Comparison of ENCODE assay signal across 11 cellular contexts in genomic region chr1:16074217-16074616, GRCh38. TPM values are rescaled to one million over a fixed set of nuclear protein-coding genes. Genes with fewer than 3 reads are reported as not detected.
A peak's percentile ranks its signal among the peaks of the same experiment; 100 is the strongest.
DNase-seq lines count a peak whose midpoint lies in the region; ATAC-seq, FAIRE-seq and TF ChIP-seq lines count a peak whose summit lies in the region.
"Had no signal": no experiment of that assay in that cellular context is flagged by ENCODE, and none has a peak within 500 bp of the region (broad histone marks: within the 10 kb centered on the region; RNA-seq: fewer than 3 reads in every experiment).

No MANE protein-coding gene starts in this region.

- no peaks in the 10 kb centered on the region for H3K36me3 Mint-ChIP-seq in activated T-helper 1 cell treated with anti-CD3 and anti-CD28 coated beads, Interleukin-12 subunit alpha, Interleukin-12 subunit beta, Interleukin-2, Interleukin-4 antibody, amounts not matched to agents 30 ng/mL and 10 ng/mL and 1 ng/mL, durations not matched to agents 14 hours and 24 hours and 36 hours (ENCODE audit: low read depth)

- H3K27me3 ChIP-seq in mesenchymal stem cell (ENCODE audit: control insufficient read depth in 1 of 2, insufficient read depth in 1 of 2, low read length in 2 of 2) (peaks cover 0 to 4% of the 10 kb centered on the region in 2 experiments), uterus (no peaks in the 10 kb centered on the region)

- H3K14ac ChIP-seq in mesenchymal stem cell (ENCODE audit: low read length in 2 of 2) = peak overlapping the region in 1 of 2 experiments; percentile 36

- H3K27ac ChIP-seq in A549 (peak overlapping the region; percentile 95 to 100), mesenchymal stem cell (ENCODE audit: low read length, poor library complexity, severe bottlenecking) (no peak overlapping the region), uterus (peak overlapping the region in 1 of 2 donors; percentile 11)
- H3K27ac ChIP-seq: neutrophil had no signal

- no peak for TF ChIP-seq RAD21 in A549 (conservative IDR thresholded peaks at IDR 0.05 in 1 of 2, IDR thresholded peaks at IDR 0.05 in 1 of 2)

- H3K79me1 ChIP-seq in mesenchymal stem cell (replicated peaks; ENCODE audit: low read length, poor library complexity, severe bottlenecking) = no peaks in the 10 kb centered on the region

- POLR2A ChIA-PET in A549 (lab: Yijun Ruan, JAX) = no interaction called here

- no peak for TF ChIP-seq CTCF in A549 (IDR thresholded peaks at IDR 0.05)
- no peak for TF ChIP-seq CTCF in uterus (IDR thresholded peaks at IDR 0.05)

- DNase-seq in A549 (ENCODE audit: low read depth in 1 of 2, low spot score in 1 of 2) = no peak
- DNase-seq in GM12891 (ENCODE audit: insufficient read length, low spot score) = no peak
- no peak for DNase-seq in activated T-helper 1 cell treated with anti-CD3 and anti-CD28 coated beads, Interleukin-12 subunit alpha, Interleukin-12 subunit beta, Interleukin-2, Interleukin-4 antibody, amounts not matched to agents 30 ng/mL and 10 ng/mL and 1 ng/mL, durations not matched to agents 14 hours and 24 hours and 36 hours (ENCODE audit: low spot score)
- no peak for DNase-seq in mesenchymal stem cell
- DNase-seq in GM03348 (ENCODE audit: low spot score) = no peak
- DNase-seq in kidney tubule cell (ENCODE audit: low spot score) = no peak
- DNase-seq in uterus = no peak
- no peak for DNase-seq in NCI-H510A (lab: John Stamatoyannopoulos, UW)
- DNase-seq: NCI-H2029 treated with DMSO at 0.1 percent for 48 hours had no signal

- no peaks in the 10 kb centered on the region for H3K9me3 ChIP-seq in A549
- H3K9me3 ChIP-seq in mesenchymal stem cell (ENCODE audit: control insufficient read depth, low read length) = no peaks in the 10 kb centered on the region
- H3K9me3 ChIP-seq in uterus = no peaks in the 10 kb centered on the region
- H3K9me3 ChIP-seq: neutrophil had no signal

- peak overlapping the region; percentile 72 for H3K4me3 Mint-ChIP-seq in activated T-helper 1 cell treated with anti-CD3 and anti-CD28 coated beads, Interleukin-12 subunit alpha, Interleukin-12 subunit beta, Interleukin-2, Interleukin-4 antibody, amounts not matched to agents 30 ng/mL and 10 ng/mL and 1 ng/mL, durations not matched to agents 14 hours and 24 hours and 36 hours

- H3K4me3 ChIP-seq in A549 (no peak overlapping the region), mesenchymal stem cell (ENCODE audit: insufficient read depth in 1 of 2, low read depth in 1 of 2, low read length in 2 of 2) (peak overlapping the region in 1 of 2 experiments; percentile 71), uterus (no peak overlapping the region)

- H3K18ac ChIP-seq in mesenchymal stem cell (ENCODE audit: low read depth in 1 of 2, low read length in 2 of 2) = peak overlapping the region in 1 of 2 experiments; percentile 34

- 90% methylated on average over 5 of the region's 5 CpGs for WGBS in A549 (ENCODE audit: missing lambda C conversion rate)
- 80% methylated on average over 5 of the region's 5 CpGs for WGBS in mesenchymal stem cell

- no peak overlapping the region for H2BK15ac ChIP-seq in mesenchymal stem cell (ENCODE audit: low read depth, poor library complexity, severe bottlenecking)

- no peak overlapping the region for H3K27ac Mint-ChIP-seq in activated T-helper 1 cell treated with anti-CD3 and anti-CD28 coated beads, Interleukin-12 subunit alpha, Interleukin-12 subunit beta, Interleukin-2, Interleukin-4 antibody, amounts not matched to agents 30 ng/mL and 10 ng/mL and 1 ng/mL, durations not matched to agents 14 hours and 24 hours and 36 hours

- H3K4me1 Mint-ChIP-seq in activated T-helper 1 cell treated with anti-CD3 and anti-CD28 coated beads, Interleukin-12 subunit alpha, Interleukin-12 subunit beta, Interleukin-2, Interleukin-4 antibody, amounts not matched to agents 30 ng/mL and 10 ng/mL and 1 ng/mL, durations not matched to agents 14 hours and 24 hours and 36 hours (ENCODE audit: low read depth) = peaks cover 31% of the 10 kb centered on the region

- H3K36me3 ChIP-seq in mesenchymal stem cell (ENCODE audit: control insufficient read depth in 1 of 2, insufficient read depth in 2 of 2, low read depth in 1 of 2, low read length in 2 of 2) = no peaks in the 10 kb centered on the region
- no peaks in the 10 kb centered on the region for H3K36me3 ChIP-seq in uterus
- H3K36me3 ChIP-seq: neutrophil had no signal

- H3K27me3 Mint-ChIP-seq in activated T-helper 1 cell treated with anti-CD3 and anti-CD28 coated beads, Interleukin-12 subunit alpha, Interleukin-12 subunit beta, Interleukin-2, Interleukin-4 antibody, amounts not matched to agents 30 ng/mL and 10 ng/mL and 1 ng/mL, durations not matched to agents 14 hours and 24 hours and 36 hours (ENCODE audit: insufficient read depth) = peaks cover 26% of the 10 kb centered on the region

- peak overlapping the region; percentile 97 for H3K4me2 ChIP-seq in A549
- no peak overlapping the region for H3K4me2 ChIP-seq in mesenchymal stem cell (ENCODE audit: low read length, poor library complexity, severe bottlenecking)

- H2AK5ac ChIP-seq in mesenchymal stem cell (ENCODE audit: low read length, severe bottlenecking) = peak overlapping the region; percentile 13

- FAIRE-seq in A549 (lab: Jason Lieb, UNC) (no peak), GM12891 (lab: Jason Lieb, UNC) (peak; percentile 87)
- FAIRE-seq: TTC549 had no signal

- TF ChIP-seq POLR2A in A549 (IDR thresholded peaks at IDR 0.05; ENCODE audit: low read length) (no peak), GM12891 (IDR thresholded peaks at IDR 0.05; ENCODE audit: low read depth, low read length) (no peak), uterus (IDR thresholded peaks at IDR 0.05) (no peak)

- H2BK12ac ChIP-seq in mesenchymal stem cell (ENCODE audit: low read length in 2 of 2) = peak overlapping the region in 1 of 2 experiments; percentile 34

- no peak overlapping the region for H2AFZ ChIP-seq in mesenchymal stem cell (ENCODE audit: low read depth, low read length)

- CTCF ChIA-PET in A549 (lab: Yijun Ruan, JAX) = interaction anchor here (0.7 to 12.5 kb wide), 15 partner anchors 8 to 169 kb away, joined by 3 to 222 read pairs (median 5); partner anchors contain the start of genes CLCNKB, EPHA2 and HSPB7

- H3K23ac ChIP-seq in mesenchymal stem cell (ENCODE audit: low read length in 2 of 2) = no peak overlapping the region

- intact Hi-C loops in activated T-helper 1 cell treated with anti-CD3 and anti-CD28 coated beads, Interleukin-12 subunit alpha, Interleukin-12 subunit beta, Interleukin-2, Interleukin-4 antibody, amounts not matched to agents 30 ng/mL and 10 ng/mL and 1 ng/mL, durations not matched to agents 14 hours and 24 hours and 36 hours (cut with micrococcal nuclease) = no loop called here
- intact Hi-C loops in uterus (cut with DNase I; ENCODE audit: low total_unique reads) = loop anchor here (5.0 to 10.0 kb wide), 2 partner anchors 52 to 171 kb away; partner anchors contain the start of gene CLCNKA

- no peak overlapping the region for H2BK120ac ChIP-seq in mesenchymal stem cell (ENCODE audit: low read depth, low read length)

- H3K9me3 Mint-ChIP-seq in activated T-helper 1 cell treated with anti-CD3 and anti-CD28 coated beads, Interleukin-12 subunit alpha, Interleukin-12 subunit beta, Interleukin-2, Interleukin-4 antibody, amounts not matched to agents 30 ng/mL and 10 ng/mL and 1 ng/mL, durations not matched to agents 14 hours and 24 hours and 36 hours = no peaks in the 10 kb centered on the region

- no peak overlapping the region for H3K9ac ChIP-seq in mesenchymal stem cell (ENCODE audit: low read length)

- no peak for ATAC-seq in A549

- no peak overlapping the region for H4K8ac ChIP-seq in mesenchymal stem cell (ENCODE audit: low read length)

- H3K4me1 ChIP-seq in A549 (peaks cover 56% of the 10 kb centered on the region), mesenchymal stem cell (ENCODE audit: control insufficient read depth, insufficient read depth, low read depth, low read length) (peaks cover 41% of the 10 kb centered on the region), uterus (peaks cover 4 to 11% of the 10 kb centered on the region in 2 donors)

- H4K91ac ChIP-seq in mesenchymal stem cell (ENCODE audit: low read length) = no peak overlapping the region

- no peak overlapping the region for H2BK5ac ChIP-seq in mesenchymal stem cell (ENCODE audit: low read depth, low read length, poor library complexity, severe bottlenecking)

- TF ChIP-seq EP300 in A549 (IDR thresholded peaks at IDR 0.05) = no peak

- no peak overlapping the region for H3K4ac ChIP-seq in mesenchymal stem cell (ENCODE audit: low read depth in 1 of 2, low read length in 2 of 2)

RNA-seq across cellular contexts. Expression of gene FAM131C, which starts 0.8 kb away (rescaled TPM):
- polyA plus RNA-seq in A549 (2011; rRNA removed) = 2.3 and 2.9 TPM in 2 replicates
- polyA plus RNA-seq in A549 (2012; cell fraction: cytosol; rRNA removed) = 6.0 and 9.1 TPM in 2 replicates
- polyA plus RNA-seq in A549 (2012; cell fraction: nucleus; rRNA removed) = 5.6 and 8.7 TPM in 2 replicates
- 5.9 to 6.7 TPM (median 6.3 TPM) in 3 replicates for polyA plus RNA-seq in A549 (2017; fragmentation: RNase III; extraction: RNeasy Plus Mini Kit Qiagen cat#74134 plus additional on column Dnase treatment)
- polyA minus RNA-seq in A549 (2011; rRNA and poly(A)+ RNA removed) = 6.3 and 8.5 TPM in 2 replicates
- polyA plus RNA-seq in GM12891 (2012; ENCODE audit: low read depth, missing spikeins) = not detected
- total RNA-seq in activated T-helper 1 cell treated with anti-CD3 and anti-CD28 coated beads, Interleukin-12 subunit alpha, Interleukin-12 subunit beta, Interleukin-2, Interleukin-4 antibody, amounts not matched to agents 30 ng/mL and 10 ng/mL and 1 ng/mL, durations not matched to agents 14 hours and 24 hours and 36 hours = 0.56 and 0.57 TPM in 2 replicates
- 0.37 TPM for polyA plus RNA-seq in mesenchymal stem cell (2013, experiment 1 of 2)
- polyA plus RNA-seq in mesenchymal stem cell (2013, experiment 2 of 2) = 0.44 TPM
- total RNA-seq in uterus = under 1 TPM in 2 of 4 donors, not detected in 2; 0.28 to 0.85 TPM

RNA-seq across cellular contexts. Expression of gene CLCNKB, which starts 30.6 kb away (rescaled TPM):
- polyA plus RNA-seq in A549 (2011; rRNA removed) (0.11 and 0.14 TPM in 2 replicates), A549 (2017; fragmentation: RNase III; extraction: RNeasy Plus Mini Kit Qiagen cat#74134 plus additional on column Dnase treatment) (0.07 to 0.18 TPM (median 0.08 TPM) in 3 replicates)
- polyA plus RNA-seq in A549 (2012; cell fraction: cytosol; rRNA removed) = 0.04 and 0.07 TPM in 2 replicates
- 0.39 and 0.41 TPM in 2 replicates for polyA plus RNA-seq in A549 (2012; cell fraction: nucleus; rRNA removed)
- not detected in 2 replicates for polyA minus RNA-seq in A549 (2011; rRNA and poly(A)+ RNA removed)
- polyA plus RNA-seq in GM12891 (2012; ENCODE audit: low read depth, missing spikeins) = not detected
- total RNA-seq in activated T-helper 1 cell treated with anti-CD3 and anti-CD28 coated beads, Interleukin-12 subunit alpha, Interleukin-12 subunit beta, Interleukin-2, Interleukin-4 antibody, amounts not matched to agents 30 ng/mL and 10 ng/mL and 1 ng/mL, durations not matched to agents 14 hours and 24 hours and 36 hours = not detected in 2 replicates
- 0.43 TPM for polyA plus RNA-seq in mesenchymal stem cell (2013, experiment 1 of 2)
- 0.32 TPM for polyA plus RNA-seq in mesenchymal stem cell (2013, experiment 2 of 2)
- 1 to 10 TPM in 2 of 4 donors, under 1 TPM in 1, not detected in 1; 0.41 to 1.9 (median 1.2) TPM for total RNA-seq in uterus

RNA-seq across cellular contexts. Expression of gene CLCNKA, which starts 52.4 kb away (rescaled TPM):
- not detected in 2 replicates for polyA plus RNA-seq in A549 (2011; rRNA removed)
- 0.01 TPM in 1 of 2 replicates, not detected in the other for polyA plus RNA-seq in A549 (2012; cell fraction: cytosol; rRNA removed)
- polyA plus RNA-seq in A549 (2012; cell fraction: nucleus; rRNA removed) = 0.12 and 0.26 TPM in 2 replicates
- 0.05 to 0.07 TPM (median 0.06 TPM) in 3 replicates for polyA plus RNA-seq in A549 (2017; fragmentation: RNase III; extraction: RNeasy Plus Mini Kit Qiagen cat#74134 plus additional on column Dnase treatment)
- not detected in 2 replicates for polyA minus RNA-seq in A549 (2011; rRNA and poly(A)+ RNA removed)
- polyA plus RNA-seq in GM12891 (2012; ENCODE audit: low read depth, missing spikeins) = 0.40 TPM
- not detected in 2 replicates for total RNA-seq in activated T-helper 1 cell treated with anti-CD3 and anti-CD28 coated beads, Interleukin-12 subunit alpha, Interleukin-12 subunit beta, Interleukin-2, Interleukin-4 antibody, amounts not matched to agents 30 ng/mL and 10 ng/mL and 1 ng/mL, durations not matched to agents 14 hours and 24 hours and 36 hours
- polyA plus RNA-seq in mesenchymal stem cell (2013, experiment 1 of 2) = 0.19 TPM
- 0.16 TPM for polyA plus RNA-seq in mesenchymal stem cell (2013, experiment 2 of 2)
- total RNA-seq in uterus = 1 to 10 TPM in 1 of 4 donors, not detected in 3; 2.9 TPM

RNA-seq across cellular contexts. Expression of gene HSPB7, which starts 56.4 kb away (rescaled TPM):
- not detected in 2 replicates for polyA plus RNA-seq in A549 (2011; rRNA removed)
- not detected in 2 replicates for polyA plus RNA-seq in A549 (2012; cell fraction: cytosol; rRNA removed)
- not detected in 2 replicates for polyA plus RNA-seq in A549 (2012; cell fraction: nucleus; rRNA removed)
- polyA plus RNA-seq in A549 (2017; fragmentation: RNase III; extraction: RNeasy Plus Mini Kit Qiagen cat#74134 plus additional on column Dnase treatment) = not detected in 3 replicates
- not detected in 2 replicates for polyA minus RNA-seq in A549 (2011; rRNA and poly(A)+ RNA removed)
- polyA plus RNA-seq in GM12891 (2012; ENCODE audit: low read depth, missing spikeins) = 0.19 TPM
- total RNA-seq in activated T-helper 1 cell treated with anti-CD3 and anti-CD28 coated beads, Interleukin-12 subunit alpha, Interleukin-12 subunit beta, Interleukin-2, Interleukin-4 antibody, amounts not matched to agents 30 ng/mL and 10 ng/mL and 1 ng/mL, durations not matched to agents 14 hours and 24 hours and 36 hours = not detected in 2 replicates
- polyA plus RNA-seq in mesenchymal stem cell (2013, experiment 1 of 2) = 3.4 TPM
- polyA plus RNA-seq in mesenchymal stem cell (2013, experiment 2 of 2) = 4.0 TPM
- 100 to 1,000 TPM in 1 of 4 donors, 10 to 100 TPM in 2, 1 to 10 TPM in 1; 8.7 to 283 (median 22.6) TPM for total RNA-seq in uterus
